ENCODE assay signal across 1 cellular context in genomic region chr1:62439652-62440371, GRCh38.
TF ChIP-seq lines count a peak whose summit lies in the region.

No MANE protein-coding gene starts in this region.

TF ChIP-seq in K562, 482 proteins besides CTCF, POLR2A, EP300 and RAD21 (continued from another document):
- TF ChIP-seq PBX2 (CRISPR knock-in tag; IDR thresholded peaks at IDR 0.05; ENCODE audit: low read depth) (no peak), PBX2 (tag; conservative IDR thresholded peaks at IDR 0.05; ENCODE audit: low read depth) (0 out of 2 replicates have a peak, but pooled peaks have one; percentile 29), FIP1L1 (IDR thresholded peaks at IDR 0.05; ENCODE audit: low read depth, low read length, poor library complexity, severe bottlenecking) (no peak), ZNF133 (CRISPR knock-in tag; IDR thresholded peaks at IDR 0.05) (no peak), SFPQ (IDR thresholded peaks at IDR 0.05; ENCODE audit: low read depth, low read length) (no peak), CREM (IDR thresholded peaks at IDR 0.05; ENCODE audit: low read depth) (no peak), ARID3B (CRISPR knock-in tag; IDR thresholded peaks at IDR 0.05; ENCODE audit: borderline replicate concordance) (no peak), ZNF583 (CRISPR knock-in tag; IDR thresholded peaks at IDR 0.05) (no peak), HMBOX1 (IDR thresholded peaks at IDR 0.05) (peak; percentile 59; the same call in 1 of the 2 replicates), HCFC1 (IDR thresholded peaks at IDR 0.05; ENCODE audit: low read depth, low read length) (no peak), NFE2L1 (tag; IDR thresholded peaks at IDR 0.05; ENCODE audit: borderline replicate concordance, low read depth) (no peak), YY1 (IDR thresholded peaks at IDR 0.05; ENCODE audit: borderline replicate concordance in 1 of 3, control insufficient read depth in 1 of 3, extremely low read depth in 1 of 3, insufficient read depth in 3 of 3, insufficient read length in 1 of 3, insufficient replicate concordance in 2 of 3, low read depth in 1 of 3, low read length in 2 of 3) (no peak), ZBTB34 (CRISPR knock-in tag; IDR thresholded peaks at IDR 0.05) (no peak)
